Comparison of ENCODE assay signal across 8 cellular contexts in the genomic region with DNA sequence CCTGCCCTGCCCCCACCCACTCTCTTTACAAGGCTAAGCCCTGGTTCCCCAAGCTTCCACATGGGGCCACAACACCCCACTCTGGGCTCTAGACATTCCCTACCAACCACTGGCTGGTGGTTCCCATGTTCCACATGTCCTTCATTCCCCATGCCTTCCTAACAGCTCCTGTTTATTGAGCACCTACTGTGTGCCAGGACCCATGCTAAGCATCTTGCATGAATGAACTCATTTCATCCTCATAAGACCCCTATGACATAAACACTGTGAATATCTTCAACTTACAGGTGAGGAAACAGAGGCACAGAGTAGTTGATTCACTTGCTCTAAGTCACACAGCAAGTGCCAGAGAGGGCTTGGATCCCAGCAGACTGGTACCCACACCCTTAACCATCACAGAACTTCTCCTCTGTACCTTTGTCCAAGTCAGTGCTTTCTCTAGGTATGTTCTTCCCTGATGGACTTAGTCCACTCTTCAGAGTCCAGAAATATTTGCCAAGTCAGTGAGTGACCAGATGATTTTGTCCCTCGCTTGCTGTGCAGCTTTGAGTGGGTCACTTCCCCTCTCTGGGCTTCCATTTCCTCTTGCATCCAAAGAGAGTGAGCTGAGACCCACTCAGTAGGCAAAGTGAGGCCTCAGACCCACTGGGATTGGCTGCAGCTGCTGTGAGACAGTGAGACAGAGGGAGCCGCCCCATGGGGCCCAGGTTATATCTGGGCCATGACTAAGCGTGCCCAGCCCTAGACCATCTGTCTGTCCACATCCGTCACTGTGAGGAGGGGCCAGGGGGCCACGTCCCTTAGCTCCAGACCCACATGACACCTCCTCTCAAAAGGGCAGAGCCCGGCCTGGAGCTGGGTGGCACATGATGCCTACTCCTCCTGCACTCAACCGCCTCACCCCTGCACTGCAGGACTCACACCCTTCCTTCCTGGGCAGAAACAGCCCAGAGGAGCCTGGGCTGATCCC.
DNase-seq lines count a peak whose midpoint lies in the region; ATAC-seq lines count a peak whose summit lies in the region.

No MANE protein-coding gene starts in this region.

- H3K36me3 ChIP-seq in skeletal muscle tissue (ENCODE audit: control insufficient read depth in 3 of 3, insufficient read depth in 3 of 3, low read length in 3 of 3): no peaks in the 10 kb centered on the region

- peaks cover 26 to 49% (median 42%) of the 10 kb centered on the region in 3 donors for H3K4me1 ChIP-seq in skeletal muscle tissue (ENCODE audit: control insufficient read depth in 3 of 3, insufficient read depth in 3 of 3, low read length in 3 of 3)

- peaks cover 0 to 4% (median 4%) of the 10 kb centered on the region in 3 donors for H3K9me3 ChIP-seq in skeletal muscle tissue (ENCODE audit: control insufficient read depth in 3 of 3, low read length in 3 of 3)

- intact Hi-C loops in Right ventricle myocardium inferior (cut with DNase I): loop anchor here (1.0 kb wide), 1 partner anchor 57 kb away; no protein-coding TSS in a partner anchor

- peak overlapping the region in 2 of 3 donors; percentile 41 to 58 for H3K4me3 ChIP-seq in skeletal muscle tissue (ENCODE audit: low read length in 3 of 3)

- peak overlapping the region; percentile 96 for H3K27ac ChIP-seq in skeletal muscle tissue (ENCODE audit: low read depth, low read length)

- peak; percentile 88 for ATAC-seq in Right ventricle myocardium inferior
- no peak for ATAC-seq in HG03354 (IDR thresholded peaks at IDR 0.05; ENCODE audit: poor library complexity, severe bottlenecking, unreplicated experiment)
- no peak for ATAC-seq in GM18511 (IDR thresholded peaks at IDR 0.05; ENCODE audit: unreplicated experiment)

- no peaks in the 10 kb centered on the region for H3K27me3 ChIP-seq in skeletal muscle tissue (ENCODE audit: control insufficient read depth in 3 of 3, insufficient read depth in 3 of 3, low read length in 3 of 3)

- DNase-seq in HS-5 (ENCODE audit: low read depth) (peak; percentile 3), SK-MEL-5 (ENCODE audit: low read depth, low spot score) (peak; percentile 74), Right ventricle myocardium inferior (ENCODE audit: missing footprints) (peak; percentile 88), NCI-H2107 (lab: John Stamatoyannopoulos, UW) (no peak)
- DNase-seq in stimulated activated CD4-positive, alpha-beta T cell treated with anti-CD3 and anti-CD28 coated beads, Interleukin-15, amount 100 ng/mL, for 24 hours: no peak

- in situ Hi-C loops in SK-MEL-5 (cut with HindIII; ENCODE audit: low pct_unique_long_range_greater_than_20kb, low sequenced_read_pairs): no loop called here

- H3K9ac ChIP-seq in skeletal muscle tissue (ENCODE audit: low read depth in 1 of 3, low read length in 3 of 3): peak overlapping the region; percentile 45 to 83 (median 65)

Comparison
In these comparisons a context has a peak if more than half of its experiments do, and no peak if none do; other contexts are left out.
1. DNase-seq: peak in HS-5 (single experiment), SK-MEL-5 (single experiment) and Right ventricle myocardium inferior (single experiment); none in stimulated activated CD4-positive, alpha-beta T cell treated with anti-CD3 and anti-CD28 coated beads, Interleukin-15, amount 100 ng/mL, for 24 hours (single experiment) and NCI-H2107 (single experiment).